13 cellular contexts compared by ENCODE assay signal in the genomic region with DNA sequence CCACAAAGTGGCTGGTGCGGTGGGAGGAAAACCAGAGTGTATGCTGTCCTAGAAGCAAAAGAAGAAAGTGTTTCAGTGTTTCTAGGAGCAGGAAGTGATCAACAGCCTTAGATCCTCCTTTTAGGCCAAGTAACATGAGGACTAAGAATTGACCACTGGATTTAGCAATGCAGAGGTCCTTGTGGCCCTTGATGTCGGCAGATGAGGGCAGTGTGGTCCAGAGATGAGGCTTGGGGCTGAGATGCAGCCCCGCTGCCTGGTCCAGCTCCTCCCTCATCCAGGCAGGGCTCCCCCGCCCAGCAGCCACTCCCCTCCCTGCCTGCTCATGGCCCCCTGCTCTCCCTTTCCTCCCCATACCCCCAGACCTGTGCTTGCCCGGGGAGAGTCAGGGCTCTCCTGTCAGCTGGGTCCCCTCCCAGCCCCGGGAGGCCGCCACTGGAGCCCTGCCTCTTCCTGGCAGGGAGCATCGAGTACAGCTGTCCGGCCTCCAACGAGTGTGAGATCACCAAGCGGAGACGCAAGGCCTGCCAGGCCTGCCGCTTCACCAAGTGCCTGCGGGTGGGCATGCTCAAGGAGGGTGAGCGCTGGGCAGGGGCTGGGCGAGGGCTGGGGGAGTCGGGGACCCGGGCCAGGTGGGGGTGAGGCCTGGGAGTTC. TPM values are rescaled to one million over a fixed set of nuclear protein-coding genes. Genes with fewer than 3 reads are reported as not detected.
A peak's percentile ranks its signal among the peaks of the same experiment; 100 is the strongest.
DNase-seq lines count a peak whose midpoint lies in the region; ATAC-seq and TF ChIP-seq lines count a peak whose summit lies in the region.
"Had no signal": no experiment of that assay in that cellular context is flagged by ENCODE, and none has a peak within 500 bp of the region (broad histone marks: within the 10 kb centered on the region; RNA-seq: fewer than 3 reads in every experiment).

No MANE protein-coding gene starts in this region.

- H3K27me3 Mint-ChIP-seq in progenitor cell of endocrine pancreas, result no peaks in the 10 kb centered on the region
- H3K27me3 Mint-ChIP-seq in activated T-helper 1 cell treated with anti-CD3 and anti-CD28 coated beads, Interleukin-12 subunit alpha, Interleukin-12 subunit beta, Interleukin-2, Interleukin-4 antibody, amounts not matched to agents 30 ng/mL and 10 ng/mL and 1 ng/mL, durations not matched to agents 14 hours and 24 hours and 36 hours (ENCODE audit: insufficient read depth), result no peaks in the 10 kb centered on the region

- H3K4me3 Mint-ChIP-seq in progenitor cell of endocrine pancreas (ENCODE audit: low read depth), result no peak overlapping the region
- H3K4me3 Mint-ChIP-seq in activated T-helper 1 cell treated with anti-CD3 and anti-CD28 coated beads, Interleukin-12 subunit alpha, Interleukin-12 subunit beta, Interleukin-2, Interleukin-4 antibody, amounts not matched to agents 30 ng/mL and 10 ng/mL and 1 ng/mL, durations not matched to agents 14 hours and 24 hours and 36 hours, result no peak overlapping the region
- H3K4me3 Mint-ChIP-seq: GM23338 had no signal

- TF ChIP-seq CTCF in AG10803 (conservative IDR thresholded peaks at IDR 0.05; ENCODE audit: low read length), result no peak
- no peak for TF ChIP-seq CTCF in VCaP (conservative IDR thresholded peaks at IDR 0.05)
- no peak for TF ChIP-seq CTCF in gastroesophageal sphincter (IDR thresholded peaks at IDR 0.05)
- TF ChIP-seq CTCF in progenitor cell of endocrine pancreas (IDR thresholded peaks at IDR 0.05; ENCODE audit: unreplicated experiment), result no peak

- H3K9me3 ChIP-seq in gastroesophageal sphincter, result no peaks in the 10 kb centered on the region

- peak overlapping the region; percentile 100 for H3K27ac ChIP-seq in VCaP
- peak overlapping the region in 3 of 4 donors; percentile 66 to 73 (median 71) for H3K27ac ChIP-seq in gastroesophageal sphincter

- H3K4me1 ChIP-seq in gastroesophageal sphincter, result peaks cover 0 to 47% (median 7%) of the 10 kb centered on the region in 3 donors

- TF ChIP-seq POLR2A in gastroesophageal sphincter (IDR thresholded peaks at IDR 0.05), result no peak

- H3K4me3 ChIP-seq in AG10803 (ENCODE audit: low read length) (peak overlapping the region; percentile 33), gastroesophageal sphincter (peak overlapping the region in 1 of 2 donors; percentile 16)
- H3K4me3 ChIP-seq: GM23338 had no signal

- no peak for TF ChIP-seq EP300 in gastroesophageal sphincter (IDR thresholded peaks at IDR 0.05)

- peak; percentile 24 for ATAC-seq in gastroesophageal sphincter
- ATAC-seq: GM23338, SK-N-SH treated with all-trans-retinoic acid at 6 μM for 48 hours had no signal

- intact Hi-C loops in activated T-helper 1 cell treated with anti-CD3 and anti-CD28 coated beads, Interleukin-12 subunit alpha, Interleukin-12 subunit beta, Interleukin-2, Interleukin-4 antibody, amounts not matched to agents 30 ng/mL and 10 ng/mL and 1 ng/mL, durations not matched to agents 14 hours and 24 hours and 36 hours (cut with micrococcal nuclease), result no loop called here

- H3K9me3 Mint-ChIP-seq in progenitor cell of endocrine pancreas (ENCODE audit: low read depth), result no peaks in the 10 kb centered on the region
- H3K9me3 Mint-ChIP-seq in activated T-helper 1 cell treated with anti-CD3 and anti-CD28 coated beads, Interleukin-12 subunit alpha, Interleukin-12 subunit beta, Interleukin-2, Interleukin-4 antibody, amounts not matched to agents 30 ng/mL and 10 ng/mL and 1 ng/mL, durations not matched to agents 14 hours and 24 hours and 36 hours, result no peaks in the 10 kb centered on the region
- H3K9me3 Mint-ChIP-seq: CD8-positive, alpha-beta memory T cell; GM23338 had no signal

- peak overlapping the region; percentile 11 for H3K27ac Mint-ChIP-seq in progenitor cell of endocrine pancreas
- no peak overlapping the region for H3K27ac Mint-ChIP-seq in activated T-helper 1 cell treated with anti-CD3 and anti-CD28 coated beads, Interleukin-12 subunit alpha, Interleukin-12 subunit beta, Interleukin-2, Interleukin-4 antibody, amounts not matched to agents 30 ng/mL and 10 ng/mL and 1 ng/mL, durations not matched to agents 14 hours and 24 hours and 36 hours

- H3K36me3 Mint-ChIP-seq in progenitor cell of endocrine pancreas (ENCODE audit: insufficient read depth), result peaks cover 5% of the 10 kb centered on the region
- H3K36me3 Mint-ChIP-seq in activated T-helper 1 cell treated with anti-CD3 and anti-CD28 coated beads, Interleukin-12 subunit alpha, Interleukin-12 subunit beta, Interleukin-2, Interleukin-4 antibody, amounts not matched to agents 30 ng/mL and 10 ng/mL and 1 ng/mL, durations not matched to agents 14 hours and 24 hours and 36 hours (ENCODE audit: low read depth), result peaks cover 21% of the 10 kb centered on the region

- peaks cover 6% of the 10 kb centered on the region for H3K4me1 Mint-ChIP-seq in progenitor cell of endocrine pancreas (ENCODE audit: low read depth)
- H3K4me1 Mint-ChIP-seq in activated T-helper 1 cell treated with anti-CD3 and anti-CD28 coated beads, Interleukin-12 subunit alpha, Interleukin-12 subunit beta, Interleukin-2, Interleukin-4 antibody, amounts not matched to agents 30 ng/mL and 10 ng/mL and 1 ng/mL, durations not matched to agents 14 hours and 24 hours and 36 hours (ENCODE audit: low read depth), result peaks cover 12% of the 10 kb centered on the region

- H3K36me3 ChIP-seq in gastroesophageal sphincter, result peaks cover 0 to 31% of the 10 kb centered on the region in 2 donors

- H3K27me3 ChIP-seq in gastroesophageal sphincter, result no peaks in the 10 kb centered on the region

- DNase-seq in AG10803 (ENCODE audit: low read depth) (peak; percentile 56), progenitor cell of endocrine pancreas (ENCODE audit: low spot score, unreplicated experiment) (no peak), DMS79 (lab: John Stamatoyannopoulos, UW) (no peak), glomerular visceral epithelial cell (ENCODE audit: extremely low spot score) (no peak), CD1c-positive myeloid dendritic cell (ENCODE audit: extremely low spot score) (no peak)
- no peak for DNase-seq in activated T-helper 1 cell treated with anti-CD3 and anti-CD28 coated beads, Interleukin-12 subunit alpha, Interleukin-12 subunit beta, Interleukin-2, Interleukin-4 antibody, amounts not matched to agents 30 ng/mL and 10 ng/mL and 1 ng/mL, durations not matched to agents 14 hours and 24 hours and 36 hours (ENCODE audit: low spot score)
- DNase-seq: CD8-positive, alpha-beta memory T cell; NCI-H2171 treated with DMSO at 0.1 percent for 48 hours had no signal

- 67% methylated on average over 2 of the region's 18 CpGs; no CpG with 5 or more reads in 1 of the 2 donors for WGBS in gastroesophageal sphincter (ENCODE audit: low coverage in 1 of 2), 2 donors

RNA-seq across cellular contexts. Expression of a gene that starts 3.7 kb away (rescaled TPM):
- total RNA-seq in gastroesophageal sphincter (100 to 1,000 TPM; 180 to 267 (median 218) TPM), progenitor cell of endocrine pancreas (137 and 149 TPM in 2 replicates)
- total RNA-seq in activated T-helper 1 cell treated with anti-CD3 and anti-CD28 coated beads, Interleukin-12 subunit alpha, Interleukin-12 subunit beta, Interleukin-2, Interleukin-4 antibody, amounts not matched to agents 30 ng/mL and 10 ng/mL and 1 ng/mL, durations not matched to agents 14 hours and 24 hours and 36 hours, result 307 and 312 TPM in 2 replicates

RNA-seq across cellular contexts. Expression of a gene that starts 4.3 kb away (rescaled TPM):
- 100 to 1,000 TPM; 179 to 260 (median 181) TPM for total RNA-seq in gastroesophageal sphincter
- 157 and 171 TPM in 2 replicates for total RNA-seq in progenitor cell of endocrine pancreas
- total RNA-seq in activated T-helper 1 cell treated with anti-CD3 and anti-CD28 coated beads, Interleukin-12 subunit alpha, Interleukin-12 subunit beta, Interleukin-2, Interleukin-4 antibody, amounts not matched to agents 30 ng/mL and 10 ng/mL and 1 ng/mL, durations not matched to agents 14 hours and 24 hours and 36 hours, result 89.0 and 100 TPM in 2 replicates

RNA-seq across cellular contexts. Expression of a gene that starts 8.3 kb away (rescaled TPM):
- total RNA-seq in gastroesophageal sphincter (10 to 100 TPM; 39.8 to 77.1 (median 71.2) TPM), progenitor cell of endocrine pancreas (28.1 and 31.4 TPM in 2 replicates)
- total RNA-seq in activated T-helper 1 cell treated with anti-CD3 and anti-CD28 coated beads, Interleukin-12 subunit alpha, Interleukin-12 subunit beta, Interleukin-2, Interleukin-4 antibody, amounts not matched to agents 30 ng/mL and 10 ng/mL and 1 ng/mL, durations not matched to agents 14 hours and 24 hours and 36 hours, result 64.4 and 67.3 TPM in 2 replicates

RNA-seq across cellular contexts. Expression of a gene that starts 13.5 kb away (rescaled TPM):
- not detected for total RNA-seq in gastroesophageal sphincter
- not detected in 2 replicates for total RNA-seq in progenitor cell of endocrine pancreas
- total RNA-seq in activated T-helper 1 cell treated with anti-CD3 and anti-CD28 coated beads, Interleukin-12 subunit alpha, Interleukin-12 subunit beta, Interleukin-2, Interleukin-4 antibody, amounts not matched to agents 30 ng/mL and 10 ng/mL and 1 ng/mL, durations not matched to agents 14 hours and 24 hours and 36 hours, result 0.47 TPM in 1 of 2 replicates, not detected in the other
- total RNA-seq: CD8-positive, alpha-beta memory T cell; GM23338; lower leg skin had no signal

RNA-seq across cellular contexts. Expression of a gene that starts 22.5 kb away (rescaled TPM):
- total RNA-seq in gastroesophageal sphincter, result under 1 TPM in 1 of 4 donors, not detected in 3; 0.31 TPM
- total RNA-seq in progenitor cell of endocrine pancreas, result 0.62 TPM in 1 of 2 replicates, not detected in the other
- 0.16 and 0.29 TPM in 2 replicates for total RNA-seq in activated T-helper 1 cell treated with anti-CD3 and anti-CD28 coated beads, Interleukin-12 subunit alpha, Interleukin-12 subunit beta, Interleukin-2, Interleukin-4 antibody, amounts not matched to agents 30 ng/mL and 10 ng/mL and 1 ng/mL, durations not matched to agents 14 hours and 24 hours and 36 hours
- total RNA-seq: CD8-positive, alpha-beta memory T cell; lower leg skin had no signal
